ENCODE assay signal across 1 cellular context in the genomic region with DNA sequence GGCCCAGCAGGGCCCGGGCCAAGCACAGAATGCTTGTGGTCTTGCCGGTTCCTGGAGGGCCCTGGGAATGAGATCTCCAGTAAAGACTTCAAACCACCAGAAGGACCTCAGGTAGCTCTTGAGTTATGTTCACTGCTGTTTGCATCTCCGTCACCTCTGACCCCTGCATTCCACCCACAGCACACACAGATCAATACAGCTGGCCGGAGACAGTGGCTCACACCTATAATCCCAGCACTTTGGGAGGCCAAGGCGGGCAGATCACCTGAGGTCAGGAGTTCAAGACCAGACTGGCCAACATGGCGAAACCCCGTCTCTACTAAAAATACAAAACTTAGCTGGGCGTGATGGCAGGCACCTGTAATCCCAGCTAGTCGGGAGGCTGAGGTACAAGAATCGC.
TF ChIP-seq lines count a peak whose summit lies in the region.
"Not testable (repeated sequence)": the region's sequence is repeated elsewhere in the genome, so short reads cannot be mapped to it uniquely, and the experiment has no call there.

No MANE protein-coding gene starts in this region.

TF ChIP-seq in HepG2, 621 proteins besides CTCF, POLR2A, EP300 and RAD21:
- TF ChIP-seq, protein P1, sequence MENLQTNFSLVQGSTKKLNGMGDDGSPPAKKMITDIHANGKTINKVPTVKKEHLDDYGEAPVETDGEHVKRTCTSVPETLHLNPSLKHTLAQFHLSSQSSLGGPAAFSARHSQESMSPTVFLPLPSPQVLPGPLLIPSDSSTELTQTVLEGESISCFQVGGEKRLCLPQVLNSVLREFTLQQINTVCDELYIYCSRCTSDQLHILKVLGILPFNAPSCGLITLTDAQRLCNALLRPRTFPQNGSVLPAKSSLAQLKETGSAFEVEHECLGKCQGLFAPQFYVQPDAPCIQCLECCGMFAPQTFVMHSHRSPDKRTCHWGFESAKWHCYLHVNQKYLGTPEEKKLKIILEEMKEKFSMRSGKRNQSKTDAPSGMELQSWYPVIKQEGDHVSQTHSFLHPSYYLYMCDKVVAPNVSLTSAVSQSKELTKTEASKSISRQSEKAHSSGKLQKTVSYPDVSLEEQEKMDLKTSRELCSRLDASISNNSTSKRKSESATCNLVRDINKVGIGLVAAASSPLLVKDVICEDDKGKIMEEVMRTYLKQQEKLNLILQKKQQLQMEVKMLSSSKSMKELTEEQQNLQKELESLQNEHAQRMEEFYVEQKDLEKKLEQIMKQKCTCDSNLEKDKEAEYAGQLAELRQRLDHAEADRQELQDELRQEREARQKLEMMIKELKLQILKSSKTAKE (CRISPR knock-in tag; IDR thresholded peaks at IDR 0.05; ENCODE audit: borderline replicate concordance), result peak; percentile 51; the same call in 1 of the 2 replicates
- TF ChIP-seq TEAD3 (CRISPR knock-in tag; optimal IDR thresholded peaks at IDR 0.05; ENCODE audit: borderline replicate concordance), result peak; percentile 60
- peak; percentile 81 for TF ChIP-seq RXRA (CRISPR knock-in tag; IDR thresholded peaks at IDR 0.05)
- TF ChIP-seq NR2F1 (CRISPR knock-in tag; IDR thresholded peaks at IDR 0.05), result peak; percentile 56 to 85; a peak in 3 of 4 replicates
- TF ChIP-seq, protein P2, sequence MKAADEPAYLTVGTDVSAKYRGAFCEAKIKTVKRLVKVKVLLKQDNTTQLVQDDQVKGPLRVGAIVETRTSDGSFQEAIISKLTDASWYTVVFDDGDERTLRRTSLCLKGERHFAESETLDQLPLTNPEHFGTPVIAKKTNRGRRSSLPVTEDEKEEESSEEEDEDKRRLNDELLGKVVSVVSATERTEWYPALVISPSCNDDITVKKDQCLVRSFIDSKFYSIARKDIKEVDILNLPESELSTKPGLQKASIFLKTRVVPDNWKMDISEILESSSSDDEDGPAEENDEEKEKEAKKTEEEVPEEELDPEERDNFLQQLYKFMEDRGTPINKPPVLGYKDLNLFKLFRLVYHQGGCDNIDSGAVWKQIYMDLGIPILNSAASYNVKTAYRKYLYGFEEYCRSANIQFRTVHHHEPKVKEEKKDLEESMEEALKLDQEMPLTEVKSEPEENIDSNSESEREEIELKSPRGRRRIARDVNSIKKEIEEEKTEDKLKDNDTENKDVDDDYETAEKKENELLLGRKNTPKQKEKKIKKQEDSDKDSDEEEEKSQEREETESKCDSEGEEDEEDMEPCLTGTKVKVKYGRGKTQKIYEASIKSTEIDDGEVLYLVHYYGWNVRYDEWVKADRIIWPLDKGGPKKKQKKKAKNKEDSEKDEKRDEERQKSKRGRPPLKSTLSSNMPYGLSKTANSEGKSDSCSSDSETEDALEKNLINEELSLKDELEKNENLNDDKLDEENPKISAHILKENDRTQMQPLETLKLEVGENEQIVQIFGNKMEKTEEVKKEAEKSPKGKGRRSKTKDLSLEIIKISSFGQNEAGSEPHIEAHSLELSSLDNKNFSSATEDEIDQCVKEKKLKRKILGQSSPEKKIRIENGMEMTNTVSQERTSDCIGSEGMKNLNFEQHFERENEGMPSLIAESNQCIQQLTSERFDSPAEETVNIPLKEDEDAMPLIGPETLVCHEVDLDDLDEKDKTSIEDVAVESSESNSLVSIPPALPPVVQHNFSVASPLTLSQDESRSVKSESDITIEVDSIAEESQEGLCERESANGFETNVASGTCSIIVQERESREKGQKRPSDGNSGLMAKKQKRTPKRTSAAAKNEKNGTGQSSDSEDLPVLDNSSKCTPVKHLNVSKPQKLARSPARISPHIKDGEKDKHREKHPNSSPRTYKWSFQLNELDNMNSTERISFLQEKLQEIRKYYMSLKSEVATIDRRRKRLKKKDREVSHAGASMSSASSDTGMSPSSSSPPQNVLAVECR (CRISPR knock-in tag; IDR thresholded peaks at IDR 0.05; ENCODE audit: borderline replicate concordance), result peak; percentile 31; the same call in 1 of the 2 replicates
- TF ChIP-seq NR2C2 (CRISPR knock-in tag; IDR thresholded peaks at IDR 0.05; ENCODE audit: borderline replicate concordance), result peak; percentile 65
- TF ChIP-seq PHF21A (CRISPR knock-in tag; IDR thresholded peaks at IDR 0.05), result peak; percentile 34; the same call in 1 of the 2 replicates
- TF ChIP-seq FOXP1, SOX6, NONO (IDR thresholded peaks at IDR 0.05): not testable (repeated sequence)
- 0 out of 2 replicates have a peak, but pooled peaks have one; percentile 9 for TF ChIP-seq FOXP1 (CRISPR knock-in tag; IDR thresholded peaks at IDR 0.05)
- 0 out of 2 replicates have a peak, but pooled peaks have one; percentile 36 for TF ChIP-seq ZBTB38 (CRISPR knock-in tag; IDR thresholded peaks at IDR 0.05)
- TF ChIP-seq, protein P3, sequence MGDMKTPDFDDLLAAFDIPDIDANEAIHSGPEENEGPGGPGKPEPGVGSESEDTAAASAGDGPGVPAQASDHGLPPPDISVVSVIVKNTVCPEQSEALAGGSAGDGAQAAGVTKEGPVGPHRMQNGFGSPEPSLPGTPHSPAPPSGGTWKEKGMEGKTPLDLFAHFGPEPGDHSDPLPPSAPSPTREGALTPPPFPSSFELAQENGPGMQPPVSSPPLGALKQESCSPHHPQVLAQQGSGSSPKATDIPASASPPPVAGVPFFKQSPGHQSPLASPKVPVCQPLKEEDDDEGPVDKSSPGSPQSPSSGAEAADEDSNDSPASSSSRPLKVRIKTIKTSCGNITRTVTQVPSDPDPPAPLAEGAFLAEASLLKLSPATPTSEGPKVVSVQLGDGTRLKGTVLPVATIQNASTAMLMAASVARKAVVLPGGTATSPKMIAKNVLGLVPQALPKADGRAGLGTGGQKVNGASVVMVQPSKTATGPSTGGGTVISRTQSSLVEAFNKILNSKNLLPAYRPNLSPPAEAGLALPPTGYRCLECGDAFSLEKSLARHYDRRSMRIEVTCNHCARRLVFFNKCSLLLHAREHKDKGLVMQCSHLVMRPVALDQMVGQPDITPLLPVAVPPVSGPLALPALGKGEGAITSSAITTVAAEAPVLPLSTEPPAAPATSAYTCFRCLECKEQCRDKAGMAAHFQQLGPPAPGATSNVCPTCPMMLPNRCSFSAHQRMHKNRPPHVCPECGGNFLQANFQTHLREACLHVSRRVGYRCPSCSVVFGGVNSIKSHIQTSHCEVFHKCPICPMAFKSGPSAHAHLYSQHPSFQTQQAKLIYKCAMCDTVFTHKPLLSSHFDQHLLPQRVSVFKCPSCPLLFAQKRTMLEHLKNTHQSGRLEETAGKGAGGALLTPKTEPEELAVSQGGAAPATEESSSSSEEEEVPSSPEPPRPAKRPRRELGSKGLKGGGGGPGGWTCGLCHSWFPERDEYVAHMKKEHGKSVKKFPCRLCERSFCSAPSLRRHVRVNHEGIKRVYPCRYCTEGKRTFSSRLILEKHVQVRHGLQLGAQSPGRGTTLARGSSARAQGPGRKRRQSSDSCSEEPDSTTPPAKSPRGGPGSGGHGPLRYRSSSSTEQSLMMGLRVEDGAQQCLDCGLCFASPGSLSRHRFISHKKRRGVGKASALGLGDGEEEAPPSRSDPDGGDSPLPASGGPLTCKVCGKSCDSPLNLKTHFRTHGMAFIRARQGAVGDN (CRISPR knock-in tag; IDR thresholded peaks at IDR 0.05), result peak; percentile 46
- TF ChIP-seq SKI (IDR thresholded peaks at IDR 0.05; ENCODE audit: partially characterized antibody), result peak; percentile 42
- TF ChIP-seq RARA (CRISPR knock-in tag; IDR thresholded peaks at IDR 0.05), result peak; percentile 88
- TF ChIP-seq HNF4A (CRISPR knock-in tag; IDR thresholded peaks at IDR 0.05), result peak; percentile 36; the same call in 1 of the 2 replicates
- TF ChIP-seq, protein P4, sequence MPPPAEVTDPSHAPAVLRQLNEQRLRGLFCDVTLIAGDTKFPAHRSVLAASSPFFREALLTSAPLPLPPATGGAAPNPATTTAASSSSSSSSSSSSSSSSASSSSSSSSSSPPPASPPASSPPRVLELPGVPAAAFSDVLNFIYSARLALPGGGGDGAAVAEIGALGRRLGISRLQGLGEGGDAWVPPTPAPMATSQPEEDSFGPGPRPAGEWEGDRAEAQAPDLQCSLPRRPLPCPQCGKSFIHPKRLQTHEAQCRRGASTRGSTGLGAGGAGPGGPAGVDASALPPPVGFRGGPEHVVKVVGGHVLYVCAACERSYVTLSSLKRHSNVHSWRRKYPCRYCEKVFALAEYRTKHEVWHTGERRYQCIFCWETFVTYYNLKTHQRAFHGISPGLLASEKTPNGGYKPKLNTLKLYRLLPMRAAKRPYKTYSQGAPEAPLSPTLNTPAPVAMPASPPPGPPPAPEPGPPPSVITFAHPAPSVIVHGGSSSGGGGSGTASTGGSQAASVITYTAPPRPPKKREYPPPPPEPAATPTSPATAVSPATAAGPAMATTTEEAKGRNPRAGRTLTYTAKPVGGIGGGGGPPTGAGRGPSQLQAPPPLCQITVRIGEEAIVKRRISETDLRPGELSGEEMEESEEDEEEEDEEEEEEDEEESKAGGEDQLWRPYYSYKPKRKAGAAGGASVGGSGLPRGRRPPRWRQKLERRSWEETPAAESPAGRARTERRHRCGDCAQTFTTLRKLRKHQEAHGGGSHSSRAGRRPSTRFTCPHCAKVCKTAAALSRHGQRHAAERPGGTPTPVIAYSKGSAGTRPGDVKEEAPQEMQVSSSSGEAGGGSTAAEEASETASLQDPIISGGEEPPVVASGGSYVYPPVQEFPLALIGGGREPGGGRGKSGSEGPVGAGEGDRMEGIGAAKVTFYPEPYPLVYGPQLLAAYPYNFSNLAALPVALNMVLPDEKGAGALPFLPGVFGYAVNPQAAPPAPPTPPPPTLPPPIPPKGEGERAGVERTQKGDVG (CRISPR knock-in tag; IDR thresholded peaks at IDR 0.05; ENCODE audit: borderline replicate concordance), result 0 out of 2 replicates have a peak, but pooled peaks have one; percentile 33
- TF ChIP-seq SALL1 (CRISPR knock-in tag; IDR thresholded peaks at IDR 0.05), result 0 out of 2 replicates have a peak, but pooled peaks have one; percentile 43
- TF ChIP-seq SOX6 (CRISPR knock-in tag; IDR thresholded peaks at IDR 0.05), result peak; percentile 31; the same call in 1 of the 2 replicates
- peak; percentile 87 for TF ChIP-seq ONECUT2 (CRISPR knock-in tag; IDR thresholded peaks at IDR 0.05)
- TF ChIP-seq NR2F2 (IDR thresholded peaks at IDR 0.05; ENCODE audit: borderline replicate concordance, low read depth), result peak; percentile 69
- TF ChIP-seq ZMYM3 (CRISPR knock-in tag; IDR thresholded peaks at IDR 0.05), result 0 out of 2 replicates have a peak, but pooled peaks have one; percentile 27
- peak; percentile 90 for TF ChIP-seq NR2F6 (IDR thresholded peaks at IDR 0.05)
- TF ChIP-seq NR2F6 (CRISPR knock-in tag; IDR thresholded peaks at IDR 0.05), result peak; percentile 84
- TF ChIP-seq NONO (CRISPR knock-in tag; conservative IDR thresholded peaks at IDR 0.05), result 0 out of 2 replicates have a peak, but pooled peaks have one; percentile 29
- TF ChIP-seq, protein P5, sequence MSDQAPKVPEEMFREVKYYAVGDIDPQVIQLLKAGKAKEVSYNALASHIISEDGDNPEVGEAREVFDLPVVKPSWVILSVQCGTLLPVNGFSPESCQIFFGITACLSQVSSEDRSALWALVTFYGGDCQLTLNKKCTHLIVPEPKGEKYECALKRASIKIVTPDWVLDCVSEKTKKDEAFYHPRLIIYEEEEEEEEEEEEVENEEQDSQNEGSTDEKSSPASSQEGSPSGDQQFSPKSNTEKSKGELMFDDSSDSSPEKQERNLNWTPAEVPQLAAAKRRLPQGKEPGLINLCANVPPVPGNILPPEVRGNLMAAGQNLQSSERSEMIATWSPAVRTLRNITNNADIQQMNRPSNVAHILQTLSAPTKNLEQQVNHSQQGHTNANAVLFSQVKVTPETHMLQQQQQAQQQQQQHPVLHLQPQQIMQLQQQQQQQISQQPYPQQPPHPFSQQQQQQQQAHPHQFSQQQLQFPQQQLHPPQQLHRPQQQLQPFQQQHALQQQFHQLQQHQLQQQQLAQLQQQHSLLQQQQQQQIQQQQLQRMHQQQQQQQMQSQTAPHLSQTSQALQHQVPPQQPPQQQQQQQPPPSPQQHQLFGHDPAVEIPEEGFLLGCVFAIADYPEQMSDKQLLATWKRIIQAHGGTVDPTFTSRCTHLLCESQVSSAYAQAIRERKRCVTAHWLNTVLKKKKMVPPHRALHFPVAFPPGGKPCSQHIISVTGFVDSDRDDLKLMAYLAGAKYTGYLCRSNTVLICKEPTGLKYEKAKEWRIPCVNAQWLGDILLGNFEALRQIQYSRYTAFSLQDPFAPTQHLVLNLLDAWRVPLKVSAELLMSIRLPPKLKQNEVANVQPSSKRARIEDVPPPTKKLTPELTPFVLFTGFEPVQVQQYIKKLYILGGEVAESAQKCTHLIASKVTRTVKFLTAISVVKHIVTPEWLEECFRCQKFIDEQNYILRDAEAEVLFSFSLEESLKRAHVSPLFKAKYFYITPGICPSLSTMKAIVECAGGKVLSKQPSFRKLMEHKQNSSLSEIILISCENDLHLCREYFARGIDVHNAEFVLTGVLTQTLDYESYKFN (CRISPR knock-in tag; conservative IDR thresholded peaks at IDR 0.05), result 0 out of 2 replicates have a peak, but pooled peaks have one; percentile 29
- 0 out of 2 replicates have a peak, but pooled peaks have one; percentile 36 for TF ChIP-seq MTA1 (CRISPR knock-in tag; IDR thresholded peaks at IDR 0.05; ENCODE audit: borderline replicate concordance)
- TF ChIP-seq PITX1 (CRISPR knock-in tag; IDR thresholded peaks at IDR 0.05), result peak; percentile 45; the same call in 1 of the 2 replicates
- 0 out of 2 replicates have a peak, but pooled peaks have one; percentile 29 for TF ChIP-seq ZNF556 (CRISPR knock-in tag; IDR thresholded peaks at IDR 0.05; ENCODE audit: borderline replicate concordance)
